ENCODE assay signal across 8 cellular contexts in genomic region chr14:59507063-59507751, GRCh38. TPM values are rescaled to one million over a fixed set of nuclear protein-coding genes. Genes with fewer than 3 reads are reported as not detected.
DNase-seq lines count a peak whose midpoint lies in the region; TF ChIP-seq lines count a peak whose summit lies in the region.

No MANE protein-coding gene starts in this region.

- peak; percentile 45 for DNase-seq in DMS153 (lab: John Stamatoyannopoulos, UW)
- DNase-seq in GM20000 (ENCODE audit: low spot score), result peak; percentile 43
- peak; percentile 35 for DNase-seq in HPDE6-E6E7 (ENCODE audit: extremely low spot score)
- DNase-seq in NCI-H82 (lab: John Stamatoyannopoulos, UW), result peak; percentile 80
- peak; percentile 18 for DNase-seq in activated T-cell treated with anti-CD3 and anti-CD28 coated beads for 4 hours
- peak; percentile 45 for DNase-seq in germinal center (ENCODE audit: low spot score)
- DNase-seq in posterior cingulate gyrus, result peak in 8 of 10 donors; percentile 23 to 85 (median 59)
- no peak for DNase-seq in mesenteric fat pad (ENCODE audit: low spot score)

- intact Hi-C loops in posterior cingulate gyrus (cut with DNase I), result loop anchor here (5.0 kb wide), 1 partner anchor 70 kb away; the partner anchor contains the start of gene CCDC175

- TF ChIP-seq CTCF in GM20000 (IDR thresholded peaks at IDR 0.05; ENCODE audit: extremely low read depth, missing control alignments), result peak; percentile 96

RNA-seq across cellular contexts. Expression of gene JKAMP, which starts 22.9 kb away (rescaled TPM):
- 33.7 TPM for total RNA-seq in mesenteric fat pad

RNA-seq across cellular contexts. Expression of gene L3HYPDH, which starts 23.0 kb away (rescaled TPM):
- total RNA-seq in mesenteric fat pad, result 62.8 TPM

RNA-seq across cellular contexts. Expression of gene GPR135, which starts 42.0 kb away (rescaled TPM):
- total RNA-seq in mesenteric fat pad, result 7.5 TPM
